18 cellular contexts compared by ENCODE assay signal in the genomic region with DNA sequence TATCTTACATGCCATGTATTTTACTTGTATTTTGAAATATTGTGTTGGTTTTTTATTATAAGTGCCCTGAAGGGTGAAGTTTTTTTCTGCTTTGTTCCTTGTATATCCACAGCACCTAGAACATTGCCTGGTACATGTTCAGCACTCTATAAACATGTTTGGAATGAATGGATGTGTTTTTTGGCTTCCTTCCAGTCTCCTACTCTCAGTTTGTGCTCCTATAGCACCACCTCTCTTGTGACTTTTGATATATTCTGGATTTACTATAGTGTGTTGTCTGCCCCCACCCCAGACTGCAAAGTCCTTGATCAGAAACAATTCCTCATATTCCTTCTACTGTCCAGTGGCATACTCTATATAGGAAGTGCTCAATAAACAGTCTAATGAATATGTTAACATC.
DNase-seq lines count a peak whose midpoint lies in the region; ATAC-seq and TF ChIP-seq lines count a peak whose summit lies in the region.
"Had no signal": no experiment of that assay in that cellular context is flagged by ENCODE, and none has a peak within 500 bp of the region (broad histone marks: within the 10 kb centered on the region; RNA-seq: fewer than 3 reads in every experiment).

No MANE protein-coding gene starts in this region.

- H3K36me3 ChIP-seq in GM23248 (ENCODE audit: low read depth) (no peaks in the 10 kb centered on the region), WERI-Rb-1 (no peaks in the 10 kb centered on the region)
- H3K36me3 ChIP-seq: cardiac muscle cell, lower lobe of right lung, tibial nerve had no signal

- H3K4me3 ChIP-seq in GM23248 (no peak overlapping the region), WERI-Rb-1 (ENCODE audit: low read depth, low read length) (no peak overlapping the region)
- H3K4me3 ChIP-seq: cardiac muscle cell, lower lobe of right lung, tibial nerve had no signal

- no peaks in the 10 kb centered on the region for H3K9me3 Mint-ChIP-seq in chondrocyte (ENCODE audit: low read depth)
- H3K9me3 Mint-ChIP-seq: nephron progenitor cell had no signal

- H3K4me1 ChIP-seq in GM23248 (ENCODE audit: insufficient read depth), result no peaks in the 10 kb centered on the region
- H3K4me1 ChIP-seq: lower lobe of right lung had no signal

- peak; percentile 61 for TF ChIP-seq CTCF in chondrocyte (IDR thresholded peaks at IDR 0.05)
- no peak for TF ChIP-seq CTCF in WERI-Rb-1 (IDR thresholded peaks at IDR 0.05; ENCODE audit: low read depth, low read length)

- no peaks in the 10 kb centered on the region for H3K9me2 ChIP-seq in GM23248 (ENCODE audit: insufficient read depth)

- in situ Hi-C loops in GM23248 (cut with MboI), result no loop called here

- no peak overlapping the region for H3K4me2 ChIP-seq in GM23248 (ENCODE audit: unreplicated experiment)

- H4K20me1 ChIP-seq in GM23248 (ENCODE audit: insufficient read depth), result no peaks in the 10 kb centered on the region

- H3K9me3 ChIP-seq in GM23248 (ENCODE audit: low read depth) (no peaks in the 10 kb centered on the region), WERI-Rb-1 (ENCODE audit: severe bottlenecking) (no peaks in the 10 kb centered on the region)
- H3K9me3 ChIP-seq: lower lobe of right lung, tibial nerve had no signal

- H3K36me3 Mint-ChIP-seq in chondrocyte (ENCODE audit: low read depth), result no peaks in the 10 kb centered on the region

- no peak overlapping the region for H3K4me3 Mint-ChIP-seq in chondrocyte (ENCODE audit: unreplicated experiment)
- H3K4me3 Mint-ChIP-seq: activated CD8-positive, alpha-beta memory T cell treated with anti-CD3 and anti-CD28 coated beads, Interleukin-2, amount 10 ng/mL, durations not matched to agents 7 days and 5 days; nephron progenitor cell had no signal

- H3K79me2 ChIP-seq in GM23248 (ENCODE audit: insufficient read depth), result no peaks in the 10 kb centered on the region

- no peak overlapping the region for H2AFZ ChIP-seq in GM23248

- H3K27ac ChIP-seq in GM23248 (no peak overlapping the region), WERI-Rb-1 (no peak overlapping the region)
- H3K27ac ChIP-seq: C4-2B, cardiac muscle cell, lower lobe of right lung, tibial nerve had no signal

- H3K27me3 ChIP-seq in GM23248 (replicated peaks; ENCODE audit: insufficient read depth) (no peaks in the 10 kb centered on the region), WERI-Rb-1 (ENCODE audit: insufficient read depth, low read depth, severe bottlenecking) (no peaks in the 10 kb centered on the region)
- H3K27me3 ChIP-seq: cardiac muscle cell, tibial nerve had no signal

- ATAC-seq in GM19467 (IDR thresholded peaks at IDR 0.05; ENCODE audit: unreplicated experiment), result no peak
- ATAC-seq: activated CD8-positive, alpha-beta memory T cell treated with anti-CD3 and anti-CD28 coated beads, Interleukin-2, amount 10 ng/mL, durations not matched to agents 7 days and 5 days; lower lobe of right lung had no signal

- H3K27ac Mint-ChIP-seq in chondrocyte (ENCODE audit: unreplicated experiment), result no peak overlapping the region
- H3K27ac Mint-ChIP-seq: activated CD8-positive, alpha-beta memory T cell treated with anti-CD3 and anti-CD28 coated beads, Interleukin-2, amount 10 ng/mL, durations not matched to agents 7 days and 5 days; nephron progenitor cell had no signal

- H3F3A ChIP-seq in GM23248 (ENCODE audit: insufficient read depth), result no peaks in the 10 kb centered on the region

- no peak overlapping the region for H3K9ac ChIP-seq in GM23248

- peaks cover 5% of the 10 kb centered on the region for H3K4me1 Mint-ChIP-seq in chondrocyte (ENCODE audit: low read depth)

- peak; percentile 8 for DNase-seq in GM23248
- DNase-seq in M059J (ENCODE audit: low read depth), result peak; percentile 4
- DNase-seq in chondrocyte (ENCODE audit: low spot score), result no peak
- DNase-seq in kidney tubule cell (ENCODE audit: low spot score), result peak; percentile 13
- no peak for DNase-seq in T1000 (lab: John Stamatoyannopoulos, UW)
- no peak for DNase-seq in WERI-Rb-1
- DNase-seq: activated CD8-positive, alpha-beta memory T cell treated with anti-CD3 and anti-CD28 coated beads, Interleukin-2, amount 10 ng/mL, durations not matched to agents 7 days and 5 days; lower lobe of right lung; MV-4-11; NCI-H2227 treated with DMSO at 0.1 percent for 48 hours; nephron progenitor cell; OCI-M1; right cardiac atrium; stimulated activated CD4-positive, alpha-beta T cell treated with anti-CD3 and anti-CD28 coated beads, Interleukin-4, amount 100 ng/mL, for 1 hour had no signal

- no peaks in the 10 kb centered on the region for H3K27me3 Mint-ChIP-seq in chondrocyte (ENCODE audit: low read depth)
- H3K27me3 Mint-ChIP-seq: activated CD8-positive, alpha-beta memory T cell treated with anti-CD3 and anti-CD28 coated beads, Interleukin-2, amount 10 ng/mL, durations not matched to agents 7 days and 5 days had no signal

Comparison
In these comparisons a context has a peak if more than half of its experiments do, and no peak if none do; other contexts are left out.
1. DNase-seq: peak in GM23248 (single experiment), M059J (single experiment) and kidney tubule cell (single experiment); none in chondrocyte (single experiment), T1000 (single experiment) and WERI-Rb-1 (single experiment).